8 cellular contexts compared by ENCODE assay signal in the genomic region with DNA sequence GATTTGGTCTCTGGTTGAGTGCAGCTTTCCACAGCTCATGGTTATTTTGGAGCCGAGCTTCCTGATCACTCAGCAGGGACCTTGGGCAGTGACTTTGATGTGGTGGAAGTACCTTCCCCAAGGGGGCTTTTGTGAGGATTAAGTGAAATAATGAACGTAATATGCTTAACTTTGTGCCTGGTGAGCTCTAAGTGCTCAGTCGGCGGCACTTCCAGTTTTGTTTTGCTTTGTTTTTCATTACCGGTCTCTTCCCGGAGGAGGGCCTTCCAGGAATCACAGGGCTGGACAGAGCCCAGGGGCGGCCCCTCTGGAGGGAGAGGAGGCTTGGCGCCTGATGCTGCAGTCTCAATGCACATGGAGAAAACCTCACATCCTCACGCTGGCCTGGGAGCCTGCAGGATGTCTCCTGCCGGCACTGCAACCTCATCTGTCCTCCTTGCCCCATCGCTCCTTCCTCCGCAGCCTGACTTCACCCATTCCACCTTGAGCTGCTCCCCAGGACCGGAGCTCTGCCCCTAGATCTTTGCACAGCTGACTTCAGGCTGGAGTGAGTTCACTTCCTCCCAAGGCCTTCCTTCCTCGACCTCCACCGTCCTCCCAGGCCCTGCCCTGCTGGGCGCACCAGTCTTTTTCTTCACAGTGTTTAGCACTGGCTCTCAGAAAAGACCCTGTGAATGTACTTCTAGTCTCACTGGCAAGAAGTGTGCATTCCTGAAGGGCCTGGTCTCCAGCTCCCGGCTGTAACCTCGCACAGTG. TPM values are rescaled to one million over a fixed set of nuclear protein-coding genes. Genes with fewer than 3 reads are reported as not detected.
DNase-seq lines count a peak whose midpoint lies in the region; ATAC-seq and TF ChIP-seq lines count a peak whose summit lies in the region.

No MANE protein-coding gene starts in this region.

- TF ChIP-seq CTCF in RWPE1 (conservative IDR thresholded peaks at IDR 0.05; ENCODE audit: low read depth) = no peak

- ATAC-seq in GM18520 (IDR thresholded peaks at IDR 0.05; ENCODE audit: unreplicated experiment) = no peak

- CTCF ChIA-PET in RWPE1 (lab: Yijun Ruan, JAX) = interaction anchor here (0.6 to 2.0 kb wide), 5 partner anchors 27 to 139 kb away, joined by 3 to 7 read pairs (median 6); no protein-coding TSS in a partner anchor

- H3K27ac ChIP-seq in RWPE1 = peak overlapping the region; percentile 84
- peak overlapping the region; percentile 8 for H3K27ac ChIP-seq in temporal lobe (ENCODE audit: low read depth, low read length)

- in situ Hi-C loops in G401 (cut with HindIII; ENCODE audit: low sequenced_read_pairs) = no loop called here

- DNase-seq in G401 (ENCODE audit: low spot score) = peak; percentile 34
- no peak for DNase-seq in RWPE1 (ENCODE audit: low spot score)
- DNase-seq in dermis blood vessel endothelial cell = peak; percentile 77
- peak; percentile 51 to 80 for DNase-seq in lung microvascular endothelial cell (ENCODE audit: low read depth in 2 of 2)
- no peak for DNase-seq in HPDE6-E6E7 (ENCODE audit: extremely low spot score)
- DNase-seq in activated gamma-delta T cell (lab: John Stamatoyannopoulos, UW) = no peak

- POLR2A ChIA-PET in RWPE1 (lab: Yijun Ruan, JAX; ENCODE audit: low non-redundant PET) = interaction anchor here (0.5 to 1.7 kb wide), 3 partner anchors 13 to 57 kb away, joined by 3 to 5 read pairs (median 3); no protein-coding TSS in a partner anchor

RNA-seq across cellular contexts. Expression of gene PLEKHF1, which starts 1.6 kb away (rescaled TPM):
- total RNA-seq in G401 (2014; rRNA removed; shearing (Covaris generic)) = 23.8 and 26.3 TPM in 2 replicates
- total RNA-seq in dermis blood vessel endothelial cell (12.3 and 14.2 TPM in 2 replicates), lung microvascular endothelial cell (3.6 and 5.0 TPM in 2 replicates), temporal lobe (0.49 TPM)

RNA-seq across cellular contexts. Expression of gene C19orf12, which starts 48.2 kb away (rescaled TPM):
- 29.9 and 32.0 TPM in 2 replicates for total RNA-seq in G401 (2014; rRNA removed; shearing (Covaris generic))
- 25.7 and 29.8 TPM in 2 replicates for total RNA-seq in dermis blood vessel endothelial cell
- 11.1 and 18.8 TPM in 2 replicates for total RNA-seq in lung microvascular endothelial cell
- total RNA-seq in temporal lobe = 35.9 TPM

Comparison
In these comparisons a context has a peak if more than half of its experiments do, and no peak if none do; other contexts are left out.
1. DNase-seq: peak in G401 (single experiment), dermis blood vessel endothelial cell (single experiment) and lung microvascular endothelial cell (2 of 2); none in RWPE1 (single experiment), HPDE6-E6E7 (single experiment) and activated gamma-delta T cell (single experiment).